Comparison of ENCODE assay signal across 10 cellular contexts in genomic region chr16:50602531-50603205, GRCh38. TPM values are rescaled to one million over a fixed set of nuclear protein-coding genes. Genes with fewer than 3 reads are reported as not detected.
A peak's percentile ranks its signal among the peaks of the same experiment; 100 is the strongest.
DNase-seq lines count a peak whose midpoint lies in the region; ATAC-seq, FAIRE-seq and TF ChIP-seq lines count a peak whose summit lies in the region.
"Had no signal": no experiment of that assay in that cellular context is flagged by ENCODE, and none has a peak within 500 bp of the region (broad histone marks: within the 10 kb centered on the region; RNA-seq: fewer than 3 reads in every experiment).

No MANE protein-coding gene starts in this region.

- H4K5ac ChIP-seq in H9 (ENCODE audit: insufficient read length, low read depth, low read length) (no peak overlapping the region), H1 (ENCODE audit: insufficient read length, low read depth, low read length) (no peak overlapping the region)

- peak overlapping the region; percentile 32 for H3K14ac ChIP-seq in H9 (ENCODE audit: insufficient read depth, low read length)
- no peak overlapping the region for H3K14ac ChIP-seq in H1 (ENCODE audit: insufficient read length)

- H3K36me3 ChIP-seq in H1 (ENCODE audit: control insufficient read depth in 2 of 4, insufficient read depth in 4 of 4, low read length in 3 of 4) (no peaks in the 10 kb centered on the region), BE2C (no peaks in the 10 kb centered on the region)
- H3K36me3 ChIP-seq: cardiac muscle cell had no signal

- no peak overlapping the region for H3K23ac ChIP-seq in H9 (ENCODE audit: insufficient read length, low read depth, low read length)
- H3K23ac ChIP-seq in H1 (ENCODE audit: insufficient read length): no peak overlapping the region

- H2BK20ac ChIP-seq in H9 (ENCODE audit: low read depth, low read length, poor library complexity, severe bottlenecking): no peak overlapping the region
- H2BK20ac ChIP-seq in H1 (ENCODE audit: low read length): no peak overlapping the region

- no peak for TF ChIP-seq RAD21 in H1 (IDR thresholded peaks at IDR 0.05 in 1 of 2, conservative IDR thresholded peaks at IDR 0.05 in 1 of 2; ENCODE audit: low read depth in 2 of 2, low read length in 2 of 2)

- H3K4me3 ChIP-seq in H1 (ENCODE audit: extremely low read depth in 1 of 4, insufficient read depth in 2 of 4, low read depth in 3 of 4, low read length in 4 of 4) (no peak overlapping the region), BE2C (ENCODE audit: low read depth, low read length) (no peak overlapping the region)
- H3K4me3 ChIP-seq: cardiac muscle cell, K562 had no signal

- H2BK120ac ChIP-seq in H9 (ENCODE audit: low read depth, low read length, poor library complexity, severe bottlenecking) (no peak overlapping the region), H1 (replicated peaks; ENCODE audit: low read depth, low read length) (no peak overlapping the region)

- H3K56ac ChIP-seq in H9 (ENCODE audit: insufficient read length, low read depth, low read length) (no peak overlapping the region), H1 (replicated peaks; ENCODE audit: insufficient read length, low read depth, low read length) (no peak overlapping the region)

- H2BK15ac ChIP-seq in H9 (ENCODE audit: low read depth, low read length): no peak overlapping the region
- no peak overlapping the region for H2BK15ac ChIP-seq in H1 (ENCODE audit: low read length)

- H3K9ac ChIP-seq in H9 (ENCODE audit: extremely low read depth, insufficient read length, low read length): no peak overlapping the region
- H3K9ac ChIP-seq in H1 (replicated peaks in 1 of 4; ENCODE audit: extremely low read depth in 1 of 4, low read depth in 3 of 4, low read length in 3 of 4): no peak overlapping the region

- POLR2A ChIA-PET in WTC11 (lab: Charles Lee) (interaction anchor here (1.2 kb wide), 1 partner anchor 9 kb away, joined by 3 read pairs; no protein-coding TSS in a partner anchor), H1 (lab: Charles Lee; ENCODE audit: partially characterized antibody) (interaction anchor here (1.6 kb wide), 1 partner anchor 15 kb away, joined by 4 read pairs; no protein-coding TSS in a partner anchor)

- H3K27ac ChIP-seq in H9 (ENCODE audit: insufficient read length, low read depth, low read length): no peak overlapping the region
- H3K27ac ChIP-seq in H1 (ENCODE audit: low read depth, low read length): no peak overlapping the region
- H3K27ac ChIP-seq: cardiac muscle cell had no signal

- H2AFZ ChIP-seq in H9 (ENCODE audit: low read length) (no peak overlapping the region), H1 (ENCODE audit: low read length) (no peak overlapping the region)

- CTCF ChIA-PET in WTC11 (lab: Charles Lee) (interaction anchor here (0.9 to 3.2 kb wide), 2 partner anchors 9 to 63 kb away, joined by 3 to 17 read pairs; no protein-coding TSS in a partner anchor), H1 (lab: Charles Lee; ENCODE audit: partially characterized antibody) (interaction anchor here (1.0 to 2.4 kb wide), 12 partner anchors 8 to 204 kb away, joined by 3 to 11 read pairs (median 4); no protein-coding TSS in a partner anchor)

- no peak for DNase-seq in H9
- no peak for DNase-seq in WTC11 (ENCODE audit: low spot score)
- no peak for DNase-seq in H1 (ENCODE audit: low read depth in 1 of 2, low spot score in 2 of 2)
- peak; percentile 15 for DNase-seq in stimulated activated CD4-positive, alpha-beta T cell treated with anti-CD3 and anti-CD28 coated beads, Interleukin-1b, Interleukin-23, amount 100 ng/mL, for 48 hours
- DNase-seq in D341Med (ENCODE audit: low spot score): no peak
- DNase-seq in BE2C: no peak

- H2BK12ac ChIP-seq in H9 (ENCODE audit: insufficient read length, low read depth, low read length) (no peak overlapping the region), H1 (ENCODE audit: low read depth, low read length) (no peak overlapping the region)

- H3K27me3 ChIP-seq in H9 (ENCODE audit: insufficient read depth, low read length) (no peaks in the 10 kb centered on the region), H1 (replicated peaks in 1 of 4; ENCODE audit: control insufficient read depth in 3 of 4, extremely low read depth in 1 of 4, insufficient read depth in 3 of 4, low read length in 3 of 4) (peaks cover 0 to under 1% (median 0%) of the 10 kb centered on the region in 4 experiments; a peak in 1 of 7 replicates), BE2C (no peaks in the 10 kb centered on the region)
- H3K27me3 ChIP-seq: cardiac muscle cell had no signal

- H3K79me1 ChIP-seq in H9 (ENCODE audit: insufficient read depth, low read depth, low read length, poor library complexity, severe bottlenecking) (no peaks in the 10 kb centered on the region), H1 (ENCODE audit: low read depth, low read length) (no peaks in the 10 kb centered on the region)

- H3K36me3 Mint-ChIP-seq in H9 (ENCODE audit: insufficient read depth in 1 of 3, low read depth in 3 of 3) (no peaks in the 10 kb centered on the region; a peak in 1 of 7 replicates), WTC11 (no peaks in the 10 kb centered on the region)

- no peaks in the 10 kb centered on the region for H3K79me2 ChIP-seq in H9 (ENCODE audit: insufficient read depth, low read length)
- H3K79me2 ChIP-seq in H1 (ENCODE audit: control insufficient read depth in 1 of 2, insufficient read depth in 2 of 2, low read length in 2 of 2): no peaks in the 10 kb centered on the region

- H3K4me3 Mint-ChIP-seq in H9: no peak overlapping the region
- H3K4me3 Mint-ChIP-seq in WTC11: no peak overlapping the region

- no peak for FAIRE-seq in H1 (lab: Jason Lieb, UNC)
- FAIRE-seq: K562 had no signal

- H3K18ac ChIP-seq in H9 (ENCODE audit: insufficient read length, low read depth, low read length) (no peak overlapping the region), H1 (ENCODE audit: extremely low read depth, low read length) (no peak overlapping the region)

- H3K23me2 ChIP-seq in H9 (ENCODE audit: insufficient read length, low read depth, low read length, poor library complexity, severe bottlenecking) (no peaks in the 10 kb centered on the region), H1 (ENCODE audit: low read depth, low read length) (no peaks in the 10 kb centered on the region; the same call in 1 of the 2 replicates)

- no peak overlapping the region for H4K91ac ChIP-seq in H9 (ENCODE audit: insufficient read length, low read depth, low read length)
- H4K91ac ChIP-seq in H1 (replicated peaks; ENCODE audit: insufficient read length, low read length): no peak overlapping the region

- H3T11ph ChIP-seq in H9 (ENCODE audit: low read length): no peak overlapping the region

- H3K27me3 Mint-ChIP-seq in H9 (ENCODE audit: low read depth) (peaks cover 4% of the 10 kb centered on the region), WTC11 (ENCODE audit: low read depth) (no peaks in the 10 kb centered on the region)

- ATAC-seq in WTC11: no peak
- no peak for ATAC-seq in GM19452 (IDR thresholded peaks at IDR 0.05; ENCODE audit: unreplicated experiment)
- no peak for ATAC-seq in GM19324 (IDR thresholded peaks at IDR 0.05; ENCODE audit: low FRiP score, unreplicated experiment)
- ATAC-seq: K562 had no signal

- H2BK5ac ChIP-seq in H9 (ENCODE audit: insufficient read length, low read length) (no peak overlapping the region), H1 (ENCODE audit: low read depth, low read length) (peak overlapping the region; percentile 22; the same call in 1 of the 2 replicates)

- no peaks in the 10 kb centered on the region for H3K4me1 ChIP-seq in H9 (ENCODE audit: insufficient read depth, low read length)
- no peaks in the 10 kb centered on the region; a peak in 1 of 7 replicates for H3K4me1 ChIP-seq in H1 (replicated peaks in 1 of 4; ENCODE audit: control insufficient read depth in 3 of 4, insufficient read depth in 4 of 4, low read length in 3 of 4)
- no peaks in the 10 kb centered on the region for H3K4me1 ChIP-seq in BE2C

- TF ChIP-seq CTCF in H9 (conservative IDR thresholded peaks at IDR 0.05): no peak
- no peak for TF ChIP-seq CTCF in WTC11 (IDR thresholded peaks at IDR 0.05)
- TF ChIP-seq CTCF in H1 (IDR thresholded peaks at IDR 0.05; ENCODE audit: control extremely low read depth in 1 of 3, insufficient read depth in 1 of 3, low read depth in 1 of 3, low read length in 3 of 3): no peak
- no peak for TF ChIP-seq CTCF in BE2C (IDR thresholded peaks at IDR 0.05; ENCODE audit: low read depth, low read length)

- no peak for TF ChIP-seq EP300 in H1 (IDR thresholded peaks at IDR 0.05; ENCODE audit: borderline replicate concordance in 1 of 2, low read depth in 2 of 2, low read length in 2 of 2)

- TF ChIP-seq POLR2A in H1 (IDR thresholded peaks at IDR 0.05; ENCODE audit: control extremely low read depth in 1 of 2, low read depth in 2 of 2, low read length in 2 of 2): no peak

- H3K4me1 Mint-ChIP-seq in H9 (peaks cover 15 to 20% of the 10 kb centered on the region in 2 experiments), WTC11 (peaks cover 10% of the 10 kb centered on the region)

- H3K4me2 ChIP-seq in H9 (ENCODE audit: insufficient read depth, insufficient read length, low read length): no peak overlapping the region
- no peak overlapping the region for H3K4me2 ChIP-seq in H1 (ENCODE audit: insufficient read depth in 1 of 2, low read depth in 2 of 2, low read length in 2 of 2)

- H3K9me3 ChIP-seq in H9 (ENCODE audit: control insufficient read depth, low read depth, low read length) (no peaks in the 10 kb centered on the region), H1 (ENCODE audit: insufficient read depth in 2 of 2, low read depth in 1 of 2, low read length in 1 of 2) (no peaks in the 10 kb centered on the region), BE2C (no peaks in the 10 kb centered on the region)

- H3K9me3 Mint-ChIP-seq in H9 (no peaks in the 10 kb centered on the region), WTC11 (no peaks in the 10 kb centered on the region)

- no peak overlapping the region for H3K4ac ChIP-seq in H9 (ENCODE audit: low read depth, low read length)
- no peak overlapping the region for H3K4ac ChIP-seq in H1 (replicated peaks; ENCODE audit: insufficient read length, low read depth, low read length)

- peak overlapping the region in 2 of 3 experiments; percentile 4 to 28; a peak in 2 of 7 replicates for H3K27ac Mint-ChIP-seq in H9
- peak overlapping the region; percentile 67 for H3K27ac Mint-ChIP-seq in WTC11

- H2AK5ac ChIP-seq in H9 (ENCODE audit: insufficient read length, low read length) (no peak overlapping the region), H1 (ENCODE audit: low read depth, low read length) (peak overlapping the region; percentile 60; the same call in 1 of the 2 replicates)

- H4K8ac ChIP-seq in H9 (replicated peaks; ENCODE audit: insufficient read length, low read depth, low read length) (no peak overlapping the region), H1 (ENCODE audit: extremely low read depth, insufficient read depth, low read length) (no peak overlapping the region; the same call in 1 of the 2 replicates)

- H4K20me1 ChIP-seq in H9 (ENCODE audit: control insufficient read depth, insufficient read depth, insufficient read length): no peaks in the 10 kb centered on the region
- H4K20me1 ChIP-seq in H1 (replicated peaks in 1 of 2; ENCODE audit: control insufficient read depth in 1 of 2, insufficient read depth in 2 of 2, low read length in 2 of 2): peaks cover 0 to 2% of the 10 kb centered on the region in 2 experiments

- WGBS in H9 (ENCODE audit: extremely low coverage, insufficient read length, low lambda C conversion rate): no CpG with 5 or more reads among the region's 14 CpGs
- 90% methylated on average over 14 of the region's 14 CpGs; no CpG with 5 or more reads in 1 of the 2 experiments for WGBS in H1 (ENCODE audit: extremely low coverage in 1 of 2, insufficient coverage in 1 of 2, insufficient read length in 1 of 2, insufficient replicate concordance in 2 of 2, low coverage in 1 of 2, low lambda C conversion rate in 2 of 2, missing lambda C conversion rate in 1 of 2), 2 experiments

RNA-seq across cellular contexts. Expression of gene NKD1, which starts 54.5 kb away (rescaled TPM):
- 1.9 and 3.7 TPM in 2 replicates for total RNA-seq in H9 (2021)
- total RNA-seq in WTC11 (2021): 6.0 to 9.3 TPM (median 9.1 TPM) in 3 replicates
- total RNA-seq in H1 (2021; fragmentation: NEBNext Ultra II Directional; extraction: Animal tissue kit (Norgen Biotek cat#: 25700)): 3.1 and 4.5 TPM in 2 replicates
- 0.64 and 0.70 TPM in 2 replicates for polyA plus RNA-seq in H1 (2011; rRNA removed)
- polyA plus RNA-seq in H1 (2011; cell fraction: cytosol; rRNA removed): 0.69 TPM
- polyA plus RNA-seq in H1 (2011; cell fraction: nucleus; rRNA removed): 1.6 TPM
- 1.0 to 1.8 TPM (median 1.3 TPM) in 4 replicates for polyA plus RNA-seq in H1 (2012, experiment 1 of 2)
- 0.35 TPM for polyA plus RNA-seq in H1 (2012, experiment 2 of 2)
- polyA plus RNA-seq in H1 (2013, experiment 1 of 2): 0.69 TPM
- polyA plus RNA-seq in H1 (2013, experiment 2 of 2): 0.81 TPM
- 0.88 and 2.9 TPM in 2 replicates for polyA minus RNA-seq in H1 (2011; rRNA and poly(A)+ RNA removed)
- polyA minus RNA-seq in H1 (2011; cell fraction: cytosol; rRNA and poly(A)+ RNA removed): 0.59 TPM
- 0.80 TPM for polyA minus RNA-seq in H1 (2011; cell fraction: nucleus; rRNA and poly(A)+ RNA removed)
- 0.48 TPM for polyA plus RNA-seq in BE2C (2012; ENCODE audit: insufficient read depth, insufficient read length, low read depth)
